In the genomic region with DNA sequence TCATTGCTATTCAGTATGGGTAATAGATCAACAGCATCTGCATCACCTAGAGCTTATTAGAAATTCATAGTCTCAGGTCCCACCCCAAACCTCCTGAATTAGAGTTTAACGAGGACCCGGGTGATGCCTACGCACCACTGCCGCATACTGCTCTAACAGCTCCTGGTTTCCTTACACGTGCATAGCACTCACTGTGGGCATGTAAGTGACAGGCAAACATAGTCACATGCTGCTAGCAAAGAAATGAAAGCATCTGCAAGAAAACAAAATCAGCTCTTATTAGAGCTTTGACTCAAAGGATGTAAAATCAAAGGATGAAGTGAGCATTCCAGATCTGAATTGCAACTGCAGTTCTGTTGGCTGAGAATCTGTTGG, we compare ENCODE assay signal across 22 cellular contexts. TPM values are rescaled to one million over a fixed set of nuclear protein-coding genes. Genes with fewer than 3 reads are reported as not detected.
A peak's percentile ranks its signal among the peaks of the same experiment; 100 is the strongest.
DNase-seq lines count a peak whose midpoint lies in the region; ATAC-seq and TF ChIP-seq lines count a peak whose summit lies in the region.
"Had no signal": no experiment of that assay in that cellular context is flagged by ENCODE, and none has a peak within 500 bp of the region (broad histone marks: within the 10 kb centered on the region; RNA-seq: fewer than 3 reads in every experiment).

No MANE protein-coding gene starts in this region.

- H3K27ac Mint-ChIP-seq in activated CD4-positive, alpha-beta memory T cell treated with anti-CD3 and anti-CD28 coated beads, Interleukin-2, amount 10 ng/mL, durations not matched to agents 7 days and 5 days: peak overlapping the region; percentile 73
- H3K27ac Mint-ChIP-seq: H9; nephron; stimulated activated memory B cell treated with anti-CD40 and anti-IgM and Interleukin-4, amounts not matched to agents 10 μg/mL and 1 μg/mL and 100 μg/mL, for 72 hours had no signal

- no peak overlapping the region for H3K23ac ChIP-seq in mesenchymal stem cell (ENCODE audit: low read length in 2 of 2)

- H3K27ac ChIP-seq in mesenchymal stem cell (ENCODE audit: low read length, poor library complexity, severe bottlenecking): no peak overlapping the region
- H3K27ac ChIP-seq: heart right ventricle, PC-9 had no signal

- no peak overlapping the region for H2BK5ac ChIP-seq in mesenchymal stem cell (ENCODE audit: low read depth, low read length, poor library complexity, severe bottlenecking)

- no peak overlapping the region for H3K14ac ChIP-seq in mesenchymal stem cell (ENCODE audit: low read length in 2 of 2)

- no peak overlapping the region for H4K8ac ChIP-seq in mesenchymal stem cell (ENCODE audit: low read length)

- H3K27me3 ChIP-seq in mesenchymal stem cell (ENCODE audit: control insufficient read depth in 1 of 2, insufficient read depth in 1 of 2, low read length in 2 of 2): peaks cover 0 to 7% of the 10 kb centered on the region in 2 experiments
- H3K27me3 ChIP-seq: heart right ventricle had no signal

- H3K4me1 Mint-ChIP-seq in activated T-cell treated with anti-CD3 and anti-CD28 coated beads, Interleukin-2, amount 50 U/mL, for 4 hours (ENCODE audit: low read depth): peaks cover 14% of the 10 kb centered on the region
- H3K4me1 Mint-ChIP-seq in activated CD4-positive, alpha-beta memory T cell treated with anti-CD3 and anti-CD28 coated beads, Interleukin-2, amount 10 ng/mL, durations not matched to agents 7 days and 5 days: peaks cover 24% of the 10 kb centered on the region
- H3K4me1 Mint-ChIP-seq: nephron; stimulated activated memory B cell treated with anti-CD40 and anti-IgM and Interleukin-4, amounts not matched to agents 10 μg/mL and 1 μg/mL and 100 μg/mL, for 72 hours had no signal

- H3K18ac ChIP-seq in mesenchymal stem cell (ENCODE audit: low read depth in 1 of 2, low read length in 2 of 2): no peak overlapping the region

- no peak overlapping the region for H2AFZ ChIP-seq in mesenchymal stem cell (ENCODE audit: low read depth, low read length)
- H2AFZ ChIP-seq: PC-9 had no signal

- no peaks in the 10 kb centered on the region for H3K9me3 Mint-ChIP-seq in activated T-cell treated with anti-CD3 and anti-CD28 coated beads, Interleukin-2, amount 50 U/mL, for 4 hours
- H3K9me3 Mint-ChIP-seq in activated CD4-positive, alpha-beta memory T cell treated with anti-CD3 and anti-CD28 coated beads, Interleukin-2, amount 10 ng/mL, durations not matched to agents 7 days and 5 days: peaks cover 7% of the 10 kb centered on the region
- H3K9me3 Mint-ChIP-seq: nephron had no signal

- no peak overlapping the region for H3K9ac ChIP-seq in mesenchymal stem cell (ENCODE audit: low read length)

- peak overlapping the region; percentile 67 for H3K4me3 Mint-ChIP-seq in activated T-cell treated with anti-CD3 and anti-CD28 coated beads, Interleukin-2, amount 50 U/mL, for 4 hours
- H3K4me3 Mint-ChIP-seq in activated CD4-positive, alpha-beta memory T cell treated with anti-CD3 and anti-CD28 coated beads, Interleukin-2, amount 10 ng/mL, durations not matched to agents 7 days and 5 days: peak overlapping the region; percentile 56
- H3K4me3 Mint-ChIP-seq: H9; nephron; stimulated activated memory B cell treated with anti-CD40 and anti-IgM and Interleukin-4, amounts not matched to agents 10 μg/mL and 1 μg/mL and 100 μg/mL, for 72 hours had no signal

- no peak for TF ChIP-seq CTCF in mucosa of descending colon (IDR thresholded peaks at IDR 0.05)

- H2BK120ac ChIP-seq in mesenchymal stem cell (ENCODE audit: low read depth, low read length): no peak overlapping the region

- WGBS in mesenchymal stem cell: 79% methylated on average over 5 of the region's 5 CpGs

- ATAC-seq in activated T-cell treated with anti-CD3 and anti-CD28 coated beads, Interleukin-2, amount 50 U/mL, for 4 hours: peak; percentile 63 to 78
- ATAC-seq in GM18502 (IDR thresholded peaks at IDR 0.05; ENCODE audit: poor library complexity, unreplicated experiment) (peak; percentile 57), mucosa of descending colon (peak; percentile 41)
- ATAC-seq: heart right ventricle; stimulated activated memory B cell treated with anti-CD40 and anti-IgM and Interleukin-4, amounts not matched to agents 10 μg/mL and 1 μg/mL and 100 μg/mL, for 72 hours had no signal

- H3K36me3 Mint-ChIP-seq in activated T-cell treated with anti-CD3 and anti-CD28 coated beads, Interleukin-2, amount 50 U/mL, for 4 hours (ENCODE audit: insufficient read depth): no peaks in the 10 kb centered on the region
- H3K36me3 Mint-ChIP-seq in activated CD4-positive, alpha-beta memory T cell treated with anti-CD3 and anti-CD28 coated beads, Interleukin-2, amount 10 ng/mL, durations not matched to agents 7 days and 5 days (ENCODE audit: low read depth): no peaks in the 10 kb centered on the region
- H3K36me3 Mint-ChIP-seq: stimulated activated memory B cell treated with anti-CD40 and anti-IgM and Interleukin-4, amounts not matched to agents 10 μg/mL and 1 μg/mL and 100 μg/mL, for 72 hours had no signal

- intact Hi-C loops in mucosa of descending colon (cut with DNase I, micrococcal nuclease): no loop called here

- H3K36me3 ChIP-seq in mucosa of descending colon (ENCODE audit: low read depth) (no peaks in the 10 kb centered on the region), mesenchymal stem cell (ENCODE audit: control insufficient read depth in 1 of 2, insufficient read depth in 2 of 2, low read depth in 1 of 2, low read length in 2 of 2) (no peaks in the 10 kb centered on the region)
- H3K36me3 ChIP-seq: heart right ventricle had no signal

- H2BK12ac ChIP-seq in mesenchymal stem cell (ENCODE audit: low read length in 2 of 2): no peak overlapping the region

- no peak overlapping the region for H4K91ac ChIP-seq in mesenchymal stem cell (ENCODE audit: low read length)

- H3K79me1 ChIP-seq in mesenchymal stem cell (replicated peaks; ENCODE audit: low read length, poor library complexity, severe bottlenecking): no peaks in the 10 kb centered on the region

- H3K4me1 ChIP-seq in mucosa of descending colon (ENCODE audit: low read depth) (no peaks in the 10 kb centered on the region), mesenchymal stem cell (ENCODE audit: control insufficient read depth, insufficient read depth, low read depth, low read length) (no peaks in the 10 kb centered on the region)
- H3K4me1 ChIP-seq: heart right ventricle had no signal

- CTCF ChIA-PET in activated CD4-positive, alpha-beta memory T cell treated with anti-CD3 and anti-CD28 coated beads, Interleukin-2, amount 10 ng/mL, durations not matched to agents 7 days and 5 days (lab: Charles Lee): interaction anchor here (0.9 to 1.4 kb wide), 3 partner anchors 20 to 30 kb away, joined by 4 read pairs; no protein-coding TSS in a partner anchor

- no peak overlapping the region for H3K4me3 ChIP-seq in mucosa of descending colon
- no peak overlapping the region for H3K4me3 ChIP-seq in mesenchymal stem cell (ENCODE audit: insufficient read depth in 1 of 2, low read depth in 1 of 2, low read length in 2 of 2)
- H3K4me3 ChIP-seq: heart right ventricle, PC-9 had no signal

- peaks cover 3% of the 10 kb centered on the region for H3K27me3 Mint-ChIP-seq in activated T-cell treated with anti-CD3 and anti-CD28 coated beads, Interleukin-2, amount 50 U/mL, for 4 hours (ENCODE audit: low read depth)
- H3K27me3 Mint-ChIP-seq in activated CD4-positive, alpha-beta memory T cell treated with anti-CD3 and anti-CD28 coated beads, Interleukin-2, amount 10 ng/mL, durations not matched to agents 7 days and 5 days: no peaks in the 10 kb centered on the region

- POLR2A ChIA-PET in activated CD4-positive, alpha-beta memory T cell treated with anti-CD3 and anti-CD28 coated beads, Interleukin-2, amount 10 ng/mL, durations not matched to agents 7 days and 5 days (lab: Charles Lee): interaction anchor here (0.8 to 2.2 kb wide), 6 partner anchors 16 to 170 kb away, joined by 3 to 9 read pairs (median 4); a partner anchor contains a TSS

- no peak overlapping the region for H2AK5ac ChIP-seq in mesenchymal stem cell (ENCODE audit: low read length, severe bottlenecking)

- no peak overlapping the region for H2BK15ac ChIP-seq in mesenchymal stem cell (ENCODE audit: low read depth, poor library complexity, severe bottlenecking)

- H3K9me3 ChIP-seq in mucosa of descending colon (no peaks in the 10 kb centered on the region), mesenchymal stem cell (ENCODE audit: control insufficient read depth, low read length) (no peaks in the 10 kb centered on the region)
- H3K9me3 ChIP-seq: heart right ventricle had no signal

- H3K4me2 ChIP-seq in mesenchymal stem cell (ENCODE audit: low read length, poor library complexity, severe bottlenecking): no peak overlapping the region
- H3K4me2 ChIP-seq: PC-9 had no signal

- H3K4ac ChIP-seq in mesenchymal stem cell (ENCODE audit: low read depth in 1 of 2, low read length in 2 of 2): no peak overlapping the region

- DNase-seq in activated T-cell treated with anti-CD3 and anti-CD28 coated beads, Interleukin-2, amount 50 U/mL, for 4 hours: no peak
- no peak for DNase-seq in activated T-cell treated with anti-CD3 and anti-CD28 coated beads, Interleukin-2, amount 50 U/mL, for 1 hour
- no peak for DNase-seq in activated CD4-positive, alpha-beta memory T cell treated with anti-CD3 and anti-CD28 coated beads, Interleukin-2, amount 10 ng/mL, durations not matched to agents 7 days and 5 days
- DNase-seq in mucosa of descending colon: no peak
- DNase-seq in mesenchymal stem cell: no peak
- no peak for DNase-seq in cortex of kidney (lab: John Stamatoyannopoulos, UW)
- DNase-seq in SK-N-DZ (ENCODE audit: low spot score): no peak
- DNase-seq: ACHN, amniotic stem cell, H9, heart right ventricle, KBM-7, mammary epithelial cell, NCI-H1048, NCI-H2107, NCI-H526, PC-9 had no signal

RNA-seq across cellular contexts. Expression of a gene that starts 19.0 kb away (rescaled TPM):
- 10 to 100 TPM; 51.2 to 61.3 (median 56.3) TPM for total RNA-seq in activated T-cell treated with anti-CD3 and anti-CD28 coated beads, Interleukin-2, amount 50 U/mL, for 4 hours
- 10 to 100 TPM; 46.5 to 46.7 TPM for total RNA-seq in activated CD4-positive, alpha-beta memory T cell treated with anti-CD3 and anti-CD28 coated beads, Interleukin-2, amount 10 ng/mL, durations not matched to agents 7 days and 5 days
- 10 to 100 TPM; 13.5 to 20.8 (median 20.7) TPM for total RNA-seq in mucosa of descending colon
- 24.3 TPM for polyA plus RNA-seq in mesenchymal stem cell (2013, experiment 1 of 2)
- 23.7 TPM for polyA plus RNA-seq in mesenchymal stem cell (2013, experiment 2 of 2)
- polyA plus RNA-seq in SK-N-DZ (2014; cell fraction: cytosol; rRNA removed): 31.5 and 33.3 TPM in 2 replicates
- 36.3 and 41.5 TPM in 2 replicates for polyA plus RNA-seq in SK-N-DZ (2014; cell fraction: nucleus; rRNA removed)

RNA-seq across cellular contexts. Expression of a gene that starts 43.9 kb away (rescaled TPM):
- total RNA-seq in activated T-cell treated with anti-CD3 and anti-CD28 coated beads, Interleukin-2, amount 50 U/mL, for 4 hours: not detected
- not detected for total RNA-seq in activated CD4-positive, alpha-beta memory T cell treated with anti-CD3 and anti-CD28 coated beads, Interleukin-2, amount 10 ng/mL, durations not matched to agents 7 days and 5 days
- total RNA-seq in mucosa of descending colon: not detected
- 0.01 TPM for polyA plus RNA-seq in mesenchymal stem cell (2013, experiment 1 of 2)
- polyA plus RNA-seq in mesenchymal stem cell (2013, experiment 2 of 2): 0.03 TPM
- not detected in 2 replicates for polyA plus RNA-seq in SK-N-DZ (2014; cell fraction: cytosol; rRNA removed)
- polyA plus RNA-seq in SK-N-DZ (2014; cell fraction: nucleus; rRNA removed): not detected in 2 replicates
- total RNA-seq: H9, heart right ventricle, mammary epithelial cell, PC-9, pulmonary artery endothelial cell, SK-MEL-5 had no signal
- polyA plus RNA-seq: heart right ventricle, mammary epithelial cell had no signal
